In genomic region chr19:10568826-10569651, GRCh38 we compare ENCODE assay signal across 8 cellular contexts. TPM values are rescaled to one million over a fixed set of nuclear protein-coding genes. Genes with fewer than 3 reads are reported as not detected.
DNase-seq lines count a peak whose midpoint lies in the region; ATAC-seq and TF ChIP-seq lines count a peak whose summit lies in the region.

TSS of gene CDKN2D (minus strand) at chr19:10568979. CDS start at chr19:10568653, 326 bp downstream.

- H3K27ac ChIP-seq in angular gyrus (ENCODE audit: low read depth, low read length) (peak within 1 kb of the TSS; percentile 48), right atrium auricular region (peak within 1 kb of the TSS; percentile 80 to 90), vagina (peak within 1 kb of the TSS; percentile 82)

- TF ChIP-seq CTCF in right atrium auricular region (IDR thresholded peaks at IDR 0.05) (peak; percentile 49 to 54), vagina (IDR thresholded peaks at IDR 0.05) (peak in 2 of 3 experiments; percentile 45 to 46)

- ATAC-seq in GM18498 (IDR thresholded peaks at IDR 0.05; ENCODE audit: unreplicated experiment) = peak; percentile 71
- peak; percentile 61 for ATAC-seq in HG02938 (IDR thresholded peaks at IDR 0.05; ENCODE audit: unreplicated experiment)

- H3K4me3 ChIP-seq in right atrium auricular region (peak within 1 kb of the TSS; percentile 56 to 77), vagina (peak within 1 kb of the TSS; percentile 69 to 81)

- no peaks in the 10 kb centered on the region for H3K27me3 ChIP-seq in right atrium auricular region
- H3K27me3 ChIP-seq in vagina = no peaks in the 10 kb centered on the region

- H3K4me1 ChIP-seq in right atrium auricular region (peaks cover 0 to 50% of the 10 kb centered on the region in 2 donors), vagina (peaks cover 56% of the 10 kb centered on the region)

- no peaks in the 10 kb centered on the region for H3K9me3 ChIP-seq in right atrium auricular region
- no peaks in the 10 kb centered on the region for H3K9me3 ChIP-seq in vagina

- DNase-seq in NCI-H187 (lab: John Stamatoyannopoulos, UW) (peak; percentile 88 to 92), T-helper 2 cell (peak; percentile 99 to 100 (median 100)), right atrium auricular region (ENCODE audit: low spot score) (peak; percentile 100), pulmonary artery endothelial cell (ENCODE audit: low read depth, low spot score) (peak; percentile 98), vagina (ENCODE audit: extremely low spot score in 2 of 2) (peak in 1 of 2 donors; percentile 99)

- H3K36me3 ChIP-seq in right atrium auricular region (no peaks in the 10 kb centered on the region), vagina (peaks cover 0 to 3% of the 10 kb centered on the region in 2 donors)

- intact Hi-C loops in vagina (cut with DNase I) = loop anchor here (5.0 kb wide), 1 partner anchor 167 kb away; the partner anchor contains the start of gene CDC37

- TF ChIP-seq POLR2A in vagina (IDR thresholded peaks at IDR 0.05) = peak in 1 of 2 donors; percentile 76

RNA-seq across cellular contexts. Expression of gene CDKN2D, which starts in this region (rescaled TPM):
- 1 to 10 TPM; 4.4 to 4.6 TPM for total RNA-seq in right atrium auricular region
- total RNA-seq in pulmonary artery endothelial cell = 4.7 and 4.9 TPM in 2 replicates
- 22.8 TPM for total RNA-seq in vagina
